ENCODE assay signal across 18 cellular contexts in genomic region chr15:85064710-85065109, GRCh38.
A peak's percentile ranks its signal among the peaks of the same experiment; 100 is the strongest.
DNase-seq lines count a peak whose midpoint lies in the region; ATAC-seq and TF ChIP-seq lines count a peak whose summit lies in the region.
"Had no signal": no experiment of that assay in that cellular context is flagged by ENCODE, and none has a peak within 500 bp of the region (broad histone marks: within the 10 kb centered on the region; RNA-seq: fewer than 3 reads in every experiment).

No MANE protein-coding gene starts in this region.

- dilution Hi-C loops in IMR-90 (cut with HindIII; ENCODE audit: low sequenced_read_pairs, unreplicated experiment) = no loop called here

- peaks cover 5% of the 10 kb centered on the region for H3K9me3 Mint-ChIP-seq in activated CD8-positive, alpha-beta T cell treated with anti-CD3 and anti-CD28 coated beads, Interleukin-2, amount 10 ng/mL, durations not matched to agents 7 days and 5 days (ENCODE audit: insufficient read depth)
- peaks cover 9% of the 10 kb centered on the region for H3K9me3 Mint-ChIP-seq in activated CD8-positive, alpha-beta T cell treated with anti-CD3 and anti-CD28 coated beads for 36 hours
- H3K9me3 Mint-ChIP-seq in activated T-helper 2 cell treated with anti-CD3 and anti-CD28 coated beads, Interferon-gamma antibody, Interleukin-2, Interleukin-4, amounts not matched to agents 10 μg/mL and 5 μg/mL and 100 μg/mL, durations not matched to agents 14 hours and 24 hours and 36 hours = peaks cover 23% of the 10 kb centered on the region

- no peak overlapping the region for H3K4me2 ChIP-seq in IMR-90 (ENCODE audit: low read depth, low read length)

- no CpG with 5 or more reads among the region's 1 CpG for WGBS in IMR-90 (ENCODE audit: extremely low coverage in 2 of 2, insufficient read length in 1 of 2), 2 experiments

- no peak overlapping the region for H2AFZ ChIP-seq in IMR-90 (replicated peaks; ENCODE audit: low read length, poor library complexity)

- H3K14ac ChIP-seq in IMR-90 (replicated peaks; ENCODE audit: low read depth, low read length) = peak overlapping the region; percentile 11; the same call in 1 of the 2 replicates

- H2BK20ac ChIP-seq in IMR-90 (ENCODE audit: low read depth, low read length) = no peak overlapping the region

- H3K27ac Mint-ChIP-seq in activated CD8-positive, alpha-beta T cell treated with anti-CD3 and anti-CD28 coated beads, Interleukin-2, amount 10 ng/mL, durations not matched to agents 7 days and 5 days = peak overlapping the region; percentile 6
- H3K27ac Mint-ChIP-seq in activated CD8-positive, alpha-beta T cell treated with anti-CD3 and anti-CD28 coated beads for 36 hours = no peak overlapping the region
- peak overlapping the region; percentile 32 for H3K27ac Mint-ChIP-seq in activated T-helper 2 cell treated with anti-CD3 and anti-CD28 coated beads, Interferon-gamma antibody, Interleukin-2, Interleukin-4, amounts not matched to agents 10 μg/mL and 5 μg/mL and 100 μg/mL, durations not matched to agents 14 hours and 24 hours and 36 hours

- H3K79me1 ChIP-seq in IMR-90 (ENCODE audit: low read depth in 1 of 2, low read length in 2 of 2) = peaks cover 21 to 55% of the 10 kb centered on the region in 2 experiments

- intact Hi-C loops in activated CD8-positive, alpha-beta T cell treated with anti-CD3 and anti-CD28 coated beads for 36 hours (cut with micrococcal nuclease) = no loop called here
- intact Hi-C loops in IMR-90 (cut with micrococcal nuclease) = no loop called here
- intact Hi-C loops in activated T-helper 2 cell treated with anti-CD3 and anti-CD28 coated beads, Interferon-gamma antibody, Interleukin-2, Interleukin-4, amounts not matched to agents 10 μg/mL and 5 μg/mL and 100 μg/mL, durations not matched to agents 14 hours and 24 hours and 36 hours (cut with micrococcal nuclease) = no loop called here

- no peak overlapping the region for H2AK5ac ChIP-seq in IMR-90 (ENCODE audit: low read depth, low read length)

- no peak overlapping the region for H3K23ac ChIP-seq in IMR-90 (ENCODE audit: low read depth, low read length)

- no peak overlapping the region for H3K9ac ChIP-seq in IMR-90 (ENCODE audit: low read depth, low read length)

- no peak for TF ChIP-seq RAD21 in IMR-90 (IDR thresholded peaks at IDR 0.05; ENCODE audit: low read length)

- no peak overlapping the region for H3K4me3 Mint-ChIP-seq in activated CD8-positive, alpha-beta T cell treated with anti-CD3 and anti-CD28 coated beads, Interleukin-2, amount 10 ng/mL, durations not matched to agents 7 days and 5 days
- H3K4me3 Mint-ChIP-seq in activated CD8-positive, alpha-beta T cell treated with anti-CD3 and anti-CD28 coated beads for 36 hours = no peak overlapping the region
- no peak overlapping the region for H3K4me3 Mint-ChIP-seq in activated T-helper 2 cell treated with anti-CD3 and anti-CD28 coated beads, Interferon-gamma antibody, Interleukin-2, Interleukin-4, amounts not matched to agents 10 μg/mL and 5 μg/mL and 100 μg/mL, durations not matched to agents 14 hours and 24 hours and 36 hours (ENCODE audit: low read depth)
- H3K4me3 Mint-ChIP-seq: CD4-positive, alpha-beta memory T cell had no signal

- no peak for TF ChIP-seq POLR2A in IMR-90 (IDR thresholded peaks at IDR 0.05; ENCODE audit: low read depth, low read length)

- no peak overlapping the region for H3K18ac ChIP-seq in IMR-90 (ENCODE audit: low read depth, low read length)

- no peak overlapping the region for H3K4me3 ChIP-seq in IMR-90 (ENCODE audit: insufficient read depth, low read depth, low read length)
- H3K4me3 ChIP-seq: HAP-1 had no signal

- DNase-seq in activated CD8-positive, alpha-beta T cell treated with anti-CD3 and anti-CD28 coated beads, Interleukin-2, amount 10 ng/mL, durations not matched to agents 7 days and 5 days = no peak
- DNase-seq in activated CD8-positive, alpha-beta T cell treated with anti-CD3 and anti-CD28 coated beads for 36 hours = no peak
- DNase-seq in IMR-90 = no peak
- no peak for DNase-seq in activated T-helper 2 cell treated with anti-CD3 and anti-CD28 coated beads, Interferon-gamma antibody, Interleukin-2, Interleukin-4, amounts not matched to agents 10 μg/mL and 5 μg/mL and 100 μg/mL, durations not matched to agents 14 hours and 24 hours and 36 hours (ENCODE audit: low spot score)
- no peak for DNase-seq in NCI-H1092 (lab: John Stamatoyannopoulos, UW)
- DNase-seq: ACHN; C1 segment of cervical spinal cord; Calu3; CD4-positive, alpha-beta memory T cell; COR-L47; DMS53; DMS79 treated with DMSO at 0.1 percent for 48 hours; GF-D8; GOT3 had no signal

- no peak overlapping the region for H3K56ac ChIP-seq in IMR-90 (ENCODE audit: extremely low read depth, insufficient read depth, low read length)

- peaks cover 6% of the 10 kb centered on the region; the same call in 1 of the 2 replicates for H3K9me1 ChIP-seq in IMR-90 (ENCODE audit: insufficient read depth, low read length)

- H2BK120ac ChIP-seq in IMR-90 (ENCODE audit: low read depth, low read length) = no peak overlapping the region

- H4K20me1 ChIP-seq in IMR-90 (ENCODE audit: insufficient read depth, low read length) = peaks cover 9% of the 10 kb centered on the region; the same call in 1 of the 2 replicates

- H3K9me3 ChIP-seq in IMR-90 (ENCODE audit: control insufficient read depth, insufficient read depth, low read length) = peaks cover 2% of the 10 kb centered on the region; the same call in 1 of the 2 replicates

- H3K4me1 ChIP-seq in IMR-90 (ENCODE audit: control insufficient read depth, insufficient read depth, low read length) = peaks cover 9% of the 10 kb centered on the region

- H2AK9ac ChIP-seq in IMR-90 (replicated peaks; ENCODE audit: low read depth, low read length, poor library complexity) = no peak overlapping the region

- H3K27me3 ChIP-seq in IMR-90 (ENCODE audit: control insufficient read depth, insufficient read depth, low read length) = no peaks in the 10 kb centered on the region

- no peak overlapping the region for H3K27ac ChIP-seq in IMR-90 (ENCODE audit: insufficient read depth, low read length)
- H3K27ac ChIP-seq: 22Rv1 had no signal

- no peak overlapping the region for H4K8ac ChIP-seq in IMR-90 (ENCODE audit: low read depth in 2 of 2, low read length in 2 of 2)

- BruUV-seq in IMR-90 (replicated peaks; lab: Mats Ljungman, UMichigan) = no TSS peak

- no peak overlapping the region for H2BK15ac ChIP-seq in IMR-90 (ENCODE audit: low read depth, low read length)

- H2BK5ac ChIP-seq in IMR-90 (ENCODE audit: low read depth, low read length, poor library complexity, severe bottlenecking) = no peak overlapping the region

- no peak overlapping the region for H4K5ac ChIP-seq in IMR-90 (ENCODE audit: low read depth, low read length)

- ATAC-seq in activated CD8-positive, alpha-beta T cell treated with anti-CD3 and anti-CD28 coated beads, Interleukin-2, amount 10 ng/mL, durations not matched to agents 7 days and 5 days = no peak
- ATAC-seq in activated CD8-positive, alpha-beta T cell treated with anti-CD3 and anti-CD28 coated beads for 36 hours = no peak
- ATAC-seq in IMR-90 (ENCODE audit: low read depth) (no peak), GM18867 (IDR thresholded peaks at IDR 0.05; ENCODE audit: unreplicated experiment) (no peak), HG02981 (IDR thresholded peaks at IDR 0.05; ENCODE audit: unreplicated experiment) (no peak)

- H4K91ac ChIP-seq in IMR-90 (ENCODE audit: insufficient read depth, low read depth, low read length) = no peak overlapping the region

- H3K36me3 ChIP-seq in IMR-90 (ENCODE audit: control insufficient read depth, insufficient read depth, low read length) = peaks cover 11% of the 10 kb centered on the region

- no peak overlapping the region for H3K4ac ChIP-seq in IMR-90 (ENCODE audit: low read depth, low read length)

- TF ChIP-seq CTCF in activated CD8-positive, alpha-beta T cell treated with anti-CD3 and anti-CD28 coated beads for 36 hours (IDR thresholded peaks at IDR 0.05) = no peak
- no peak for TF ChIP-seq CTCF in IMR-90 (conservative IDR thresholded peaks at IDR 0.05; ENCODE audit: low read depth, low read length)

- peaks cover 5% of the 10 kb centered on the region for H3K4me1 Mint-ChIP-seq in activated CD8-positive, alpha-beta T cell treated with anti-CD3 and anti-CD28 coated beads, Interleukin-2, amount 10 ng/mL, durations not matched to agents 7 days and 5 days (ENCODE audit: low read depth)
- peaks cover 3% of the 10 kb centered on the region for H3K4me1 Mint-ChIP-seq in activated CD8-positive, alpha-beta T cell treated with anti-CD3 and anti-CD28 coated beads for 36 hours (ENCODE audit: low read depth)
- H3K4me1 Mint-ChIP-seq in activated T-helper 2 cell treated with anti-CD3 and anti-CD28 coated beads, Interferon-gamma antibody, Interleukin-2, Interleukin-4, amounts not matched to agents 10 μg/mL and 5 μg/mL and 100 μg/mL, durations not matched to agents 14 hours and 24 hours and 36 hours (ENCODE audit: low read depth) = peaks cover 10% of the 10 kb centered on the region

- CTCF ChIA-PET in activated CD8-positive, alpha-beta T cell treated with anti-CD3 and anti-CD28 coated beads, Interleukin-2, amount 10 ng/mL, durations not matched to agents 7 days and 5 days (lab: Charles Lee) = interaction anchor here (1.2 kb wide), 1 partner anchor 21 kb away, joined by 3 read pairs; no protein-coding TSS in a partner anchor
- CTCF ChIA-PET in activated CD8-positive, alpha-beta T cell treated with anti-CD3 and anti-CD28 coated beads for 36 hours (lab: Charles Lee) = no interaction called here
- CTCF ChIA-PET in IMR-90 (lab: Yijun Ruan, JAX) = interaction anchor here (1.2 kb wide), 1 partner anchor 8 kb away, joined by 4 read pairs; no protein-coding TSS in a partner anchor

- POLR2A ChIA-PET in activated CD8-positive, alpha-beta T cell treated with anti-CD3 and anti-CD28 coated beads, Interleukin-2, amount 10 ng/mL, durations not matched to agents 7 days and 5 days (lab: Charles Lee) = no interaction called here
- POLR2A ChIA-PET in activated CD8-positive, alpha-beta T cell treated with anti-CD3 and anti-CD28 coated beads for 36 hours (lab: Charles Lee) = no interaction called here
- POLR2A ChIA-PET in IMR-90 (lab: Charles Lee; ENCODE audit: unreplicated experiment) = no interaction called here

- in situ Hi-C loops in IMR-90 (cut with MboI; ENCODE audit: low sequenced_read_pairs) = no loop called here

- H3K27me3 Mint-ChIP-seq in activated CD8-positive, alpha-beta T cell treated with anti-CD3 and anti-CD28 coated beads, Interleukin-2, amount 10 ng/mL, durations not matched to agents 7 days and 5 days (ENCODE audit: low read depth) = no peaks in the 10 kb centered on the region
- no peaks in the 10 kb centered on the region for H3K27me3 Mint-ChIP-seq in activated CD8-positive, alpha-beta T cell treated with anti-CD3 and anti-CD28 coated beads for 36 hours
- no peaks in the 10 kb centered on the region for H3K27me3 Mint-ChIP-seq in activated T-helper 2 cell treated with anti-CD3 and anti-CD28 coated beads, Interferon-gamma antibody, Interleukin-2, Interleukin-4, amounts not matched to agents 10 μg/mL and 5 μg/mL and 100 μg/mL, durations not matched to agents 14 hours and 24 hours and 36 hours (ENCODE audit: low read depth)
- H3K27me3 Mint-ChIP-seq: CD4-positive, alpha-beta memory T cell had no signal

- peaks cover 10% of the 10 kb centered on the region for H3K36me3 Mint-ChIP-seq in activated CD8-positive, alpha-beta T cell treated with anti-CD3 and anti-CD28 coated beads, Interleukin-2, amount 10 ng/mL, durations not matched to agents 7 days and 5 days (ENCODE audit: low read depth)
- peaks cover 17% of the 10 kb centered on the region for H3K36me3 Mint-ChIP-seq in activated CD8-positive, alpha-beta T cell treated with anti-CD3 and anti-CD28 coated beads for 36 hours (ENCODE audit: low read depth)
- H3K36me3 Mint-ChIP-seq in activated T-helper 2 cell treated with anti-CD3 and anti-CD28 coated beads, Interferon-gamma antibody, Interleukin-2, Interleukin-4, amounts not matched to agents 10 μg/mL and 5 μg/mL and 100 μg/mL, durations not matched to agents 14 hours and 24 hours and 36 hours (ENCODE audit: low read depth) = peaks cover 20% of the 10 kb centered on the region
